ENCODE assay signal across 8 cellular contexts in the genomic region with DNA sequence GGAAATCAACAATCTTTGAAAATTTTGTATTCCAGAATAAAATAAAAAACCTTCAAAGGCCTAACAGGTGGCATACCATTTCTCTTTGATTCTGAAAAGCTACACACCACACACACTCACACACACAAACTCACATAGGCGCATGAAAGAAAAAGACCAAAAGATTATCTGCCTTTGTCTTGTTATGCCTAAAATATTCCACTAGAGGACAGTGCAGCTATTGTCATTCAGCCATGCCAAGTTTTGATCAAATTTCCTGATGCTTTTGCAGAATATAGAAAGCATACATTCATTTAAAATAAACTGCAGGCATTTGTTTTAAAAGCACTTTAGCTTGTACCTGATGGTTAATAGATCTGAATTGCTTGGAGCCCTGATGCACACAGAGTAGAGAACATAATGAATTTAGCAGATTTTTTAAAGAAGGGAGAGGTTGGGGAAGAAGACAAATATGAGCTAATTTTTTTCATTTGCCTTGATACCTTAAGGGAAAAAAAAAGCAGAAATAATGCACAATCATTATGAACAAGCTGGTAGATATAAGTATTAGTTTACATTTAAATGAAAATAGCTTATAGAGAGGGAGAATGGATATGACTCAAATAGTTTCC.
DNase-seq lines count a peak whose midpoint lies in the region; ATAC-seq and TF ChIP-seq lines count a peak whose summit lies in the region.

No MANE protein-coding gene starts in this region.

- no peaks in the 10 kb centered on the region for H3K4me1 Mint-ChIP-seq in T-helper 17 cell

- no peak for ATAC-seq in T-helper 17 cell

- DNase-seq in GM06990 (ENCODE audit: extremely low read depth, insufficient read length) = no peak
- peak; percentile 25 for DNase-seq in HT-29 (ENCODE audit: low spot score)
- DNase-seq in RPMI7951 (ENCODE audit: low read depth) = peak; percentile 11
- peak; percentile 12 for DNase-seq in foreskin melanocyte
- no peak for DNase-seq in testis
- no peak for DNase-seq in NCI-H226
- no peak for DNase-seq in T-helper 17 cell
- DNase-seq in NCI-H128 (lab: John Stamatoyannopoulos, UW; ENCODE audit: unreplicated experiment) = no peak

- H3K36me3 ChIP-seq in GM06990 (ENCODE audit: control insufficient read depth, insufficient read depth, low read length) (no peaks in the 10 kb centered on the region), testis (ENCODE audit: low read depth, missing control alignments) (no peaks in the 10 kb centered on the region)

- no peak overlapping the region for H3K4me3 Mint-ChIP-seq in T-helper 17 cell

- H3K27me3 Mint-ChIP-seq in T-helper 17 cell = no peaks in the 10 kb centered on the region

- intact Hi-C loops in testis (cut with DNase I; ENCODE audit: low total_unique reads) = no loop called here

- no peak overlapping the region for H3K27ac Mint-ChIP-seq in T-helper 17 cell

- H3K36me3 Mint-ChIP-seq in T-helper 17 cell (ENCODE audit: low read depth) = no peaks in the 10 kb centered on the region

- H3K27ac ChIP-seq in testis = no peak overlapping the region

- no peak overlapping the region for H3K4me3 ChIP-seq in GM06990 (replicated peaks; ENCODE audit: low read depth, low read length)
- no peak overlapping the region for H3K4me3 ChIP-seq in testis

- TF ChIP-seq POLR2A in testis (IDR thresholded peaks at IDR 0.05) = no peak

- TF ChIP-seq CTCF in GM06990 (IDR thresholded peaks at IDR 0.05; ENCODE audit: insufficient read depth, low read length, poor library complexity, severe bottlenecking) (peak; percentile 61), testis (IDR thresholded peaks at IDR 0.05) (peak; percentile 76 to 96 (median 85))

- H3K27me3 ChIP-seq in GM06990 (replicated peaks; ENCODE audit: control insufficient read depth, insufficient read depth, low read length) (no peaks in the 10 kb centered on the region), testis (no peaks in the 10 kb centered on the region)

- H3K4me1 ChIP-seq in testis = no peaks in the 10 kb centered on the region

- WGBS in testis, 2 donors = 38 to 44% methylated on average over 1 of the region's 1 CpG

- H3K9me3 ChIP-seq in testis = no peaks in the 10 kb centered on the region
- H3K9me3 ChIP-seq in T-helper 17 cell (ENCODE audit: control insufficient read depth, low read length, poor library complexity, severe bottlenecking) = no peaks in the 10 kb centered on the region

Comparison
In these comparisons a context has a peak if more than half of its experiments do, and no peak if none do; other contexts are left out.
1. DNase-seq: peak in HT-29 (single experiment), RPMI7951 (single experiment) and foreskin melanocyte (single experiment); none in GM06990 (single experiment), testis (single experiment), NCI-H226 (single experiment), T-helper 17 cell (0 of 3) and NCI-H128 (single experiment).